Comparison of ENCODE assay signal across 1 cellular context in the genomic region with DNA sequence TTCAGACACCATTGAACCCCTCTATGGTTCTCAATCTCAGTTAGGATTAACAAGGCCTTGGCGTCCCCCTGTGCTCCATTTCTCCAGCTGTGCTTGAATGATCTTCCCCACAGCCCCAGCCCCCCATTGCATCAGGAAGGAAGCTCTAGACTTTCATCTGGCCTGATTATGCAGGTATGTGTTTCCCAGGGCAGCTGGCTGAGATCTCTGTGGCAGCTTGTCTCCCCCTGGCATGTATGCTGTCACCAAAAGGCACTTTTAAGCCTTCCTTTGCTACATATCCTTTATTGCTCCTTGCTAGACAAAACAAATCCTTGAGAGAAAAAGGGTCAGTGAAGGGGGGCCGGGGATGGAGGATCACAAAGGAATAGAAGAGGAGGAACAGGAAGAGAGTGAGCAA.
A peak's percentile ranks its signal among the peaks of the same experiment; 100 is the strongest.
TF ChIP-seq lines count a peak whose summit lies in the region.

No MANE protein-coding gene starts in this region.

TF ChIP-seq in GM23338, 12 proteins besides CTCF, POLR2A, EP300 and RAD21:
- TF ChIP-seq EZH2phosphoT487 (IDR thresholded peaks at IDR 0.05; ENCODE audit: unreplicated experiment) (no peak), STAT1 (IDR thresholded peaks at IDR 0.05; ENCODE audit: unreplicated experiment) (no peak), NANOG (IDR thresholded peaks at IDR 0.05; ENCODE audit: borderline replicate concordance) (peak; percentile 60; the same call in 1 of the 2 replicates), ZNF331 (CRISPR knock-in tag; IDR thresholded peaks at IDR 0.05; ENCODE audit: low read depth) (no peak), ZNF114 (CRISPR knock-in tag; IDR thresholded peaks at IDR 0.05) (0 out of 2 replicates have a peak, but pooled peaks have one; percentile 52), POLR2AphosphoS5 (IDR thresholded peaks at IDR 0.05; ENCODE audit: low read depth) (0 out of 2 replicates have a peak, but pooled peaks have one; percentile 20), JUNB (IDR thresholded peaks at IDR 0.05; ENCODE audit: unreplicated experiment) (no peak), EZH2 (IDR thresholded peaks at IDR 0.05; ENCODE audit: low read depth, unreplicated experiment) (no peak), CREB1 (CRISPR knock-in tag; IDR thresholded peaks at IDR 0.05; ENCODE audit: low read depth) (0 out of 2 replicates have a peak, but pooled peaks have one; percentile 32)
- TF ChIP-seq, protein P1, sequence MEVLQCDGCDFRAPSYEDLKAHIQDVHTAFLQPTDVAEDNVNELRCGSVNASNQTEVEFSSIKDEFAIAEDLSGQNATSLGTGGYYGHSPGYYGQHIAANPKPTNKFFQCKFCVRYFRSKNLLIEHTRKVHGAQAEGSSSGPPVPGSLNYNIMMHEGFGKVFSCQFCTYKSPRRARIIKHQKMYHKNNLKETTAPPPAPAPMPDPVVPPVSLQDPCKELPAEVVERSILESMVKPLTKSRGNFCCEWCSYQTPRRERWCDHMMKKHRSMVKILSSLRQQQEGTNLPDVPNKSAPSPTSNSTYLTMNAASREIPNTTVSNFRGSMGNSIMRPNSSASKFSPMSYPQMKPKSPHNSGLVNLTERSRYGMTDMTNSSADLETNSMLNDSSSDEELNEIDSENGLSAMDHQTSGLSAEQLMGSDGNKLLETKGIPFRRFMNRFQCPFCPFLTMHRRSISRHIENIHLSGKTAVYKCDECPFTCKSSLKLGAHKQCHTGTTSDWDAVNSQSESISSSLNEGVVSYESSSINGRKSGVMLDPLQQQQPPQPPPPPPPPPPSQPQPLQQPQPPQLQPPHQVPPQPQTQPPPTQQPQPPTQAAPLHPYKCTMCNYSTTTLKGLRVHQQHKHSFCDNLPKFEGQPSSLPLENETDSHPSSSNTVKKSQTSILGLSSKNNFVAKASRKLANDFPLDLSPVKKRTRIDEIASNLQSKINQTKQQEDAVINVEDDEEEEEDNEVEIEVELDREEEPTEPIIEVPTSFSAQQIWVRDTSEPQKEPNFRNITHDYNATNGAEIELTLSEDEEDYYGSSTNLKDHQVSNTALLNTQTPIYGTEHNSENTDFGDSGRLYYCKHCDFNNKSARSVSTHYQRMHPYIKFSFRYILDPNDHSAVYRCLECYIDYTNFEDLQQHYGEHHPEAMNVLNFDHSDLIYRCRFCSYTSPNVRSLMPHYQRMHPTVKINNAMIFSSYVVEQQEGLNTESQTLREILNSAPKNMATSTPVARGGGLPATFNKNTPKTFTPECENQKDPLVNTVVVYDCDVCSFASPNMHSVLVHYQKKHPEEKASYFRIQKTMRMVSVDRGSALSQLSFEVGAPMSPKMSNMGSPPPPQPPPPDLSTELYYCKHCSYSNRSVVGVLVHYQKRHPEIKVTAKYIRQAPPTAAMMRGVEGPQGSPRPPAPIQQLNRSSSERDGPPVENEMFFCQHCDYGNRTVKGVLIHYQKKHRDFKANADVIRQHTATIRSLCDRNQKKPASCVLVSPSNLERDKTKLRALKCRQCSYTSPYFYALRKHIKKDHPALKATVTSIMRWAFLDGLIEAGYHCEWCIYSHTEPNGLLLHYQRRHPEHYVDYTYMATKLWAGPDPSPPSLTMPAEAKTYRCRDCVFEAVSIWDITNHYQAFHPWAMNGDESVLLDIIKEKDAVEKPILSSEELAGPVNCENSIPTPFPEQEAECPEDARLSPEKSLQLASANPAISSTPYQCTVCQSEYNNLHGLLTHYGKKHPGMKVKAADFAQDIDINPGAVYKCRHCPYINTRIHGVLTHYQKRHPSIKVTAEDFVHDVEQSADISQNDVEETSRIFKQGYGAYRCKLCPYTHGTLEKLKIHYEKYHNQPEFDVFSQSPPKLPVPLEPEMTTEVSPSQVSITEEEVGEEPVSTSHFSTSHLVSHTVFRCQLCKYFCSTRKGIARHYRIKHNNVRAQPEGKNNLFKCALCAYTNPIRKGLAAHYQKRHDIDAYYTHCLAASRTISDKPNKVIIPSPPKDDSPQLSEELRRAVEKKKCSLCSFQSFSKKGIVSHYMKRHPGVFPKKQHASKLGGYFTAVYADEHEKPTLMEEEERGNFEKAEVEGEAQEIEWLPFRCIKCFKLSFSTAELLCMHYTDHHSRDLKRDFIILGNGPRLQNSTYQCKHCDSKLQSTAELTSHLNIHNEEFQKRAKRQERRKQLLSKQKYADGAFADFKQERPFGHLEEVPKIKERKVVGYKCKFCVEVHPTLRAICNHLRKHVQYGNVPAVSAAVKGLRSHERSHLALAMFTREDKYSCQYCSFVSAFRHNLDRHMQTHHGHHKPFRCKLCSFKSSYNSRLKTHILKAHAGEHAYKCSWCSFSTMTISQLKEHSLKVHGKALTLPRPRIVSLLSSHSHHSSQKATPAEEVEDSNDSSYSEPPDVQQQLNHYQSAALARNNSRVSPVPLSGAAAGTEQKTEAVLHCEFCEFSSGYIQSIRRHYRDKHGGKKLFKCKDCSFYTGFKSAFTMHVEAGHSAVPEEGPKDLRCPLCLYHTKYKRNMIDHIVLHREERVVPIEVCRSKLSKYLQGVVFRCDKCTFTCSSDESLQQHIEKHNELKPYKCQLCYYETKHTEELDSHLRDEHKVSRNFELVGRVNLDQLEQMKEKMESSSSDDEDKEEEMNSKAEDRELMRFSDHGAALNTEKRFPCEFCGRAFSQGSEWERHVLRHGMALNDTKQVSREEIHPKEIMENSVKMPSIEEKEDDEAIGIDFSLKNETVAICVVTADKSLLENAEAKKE (CRISPR knock-in tag; IDR thresholded peaks at IDR 0.05) = peak; percentile 76; the same call in 1 of the 2 replicates
- TF ChIP-seq, protein P2, sequence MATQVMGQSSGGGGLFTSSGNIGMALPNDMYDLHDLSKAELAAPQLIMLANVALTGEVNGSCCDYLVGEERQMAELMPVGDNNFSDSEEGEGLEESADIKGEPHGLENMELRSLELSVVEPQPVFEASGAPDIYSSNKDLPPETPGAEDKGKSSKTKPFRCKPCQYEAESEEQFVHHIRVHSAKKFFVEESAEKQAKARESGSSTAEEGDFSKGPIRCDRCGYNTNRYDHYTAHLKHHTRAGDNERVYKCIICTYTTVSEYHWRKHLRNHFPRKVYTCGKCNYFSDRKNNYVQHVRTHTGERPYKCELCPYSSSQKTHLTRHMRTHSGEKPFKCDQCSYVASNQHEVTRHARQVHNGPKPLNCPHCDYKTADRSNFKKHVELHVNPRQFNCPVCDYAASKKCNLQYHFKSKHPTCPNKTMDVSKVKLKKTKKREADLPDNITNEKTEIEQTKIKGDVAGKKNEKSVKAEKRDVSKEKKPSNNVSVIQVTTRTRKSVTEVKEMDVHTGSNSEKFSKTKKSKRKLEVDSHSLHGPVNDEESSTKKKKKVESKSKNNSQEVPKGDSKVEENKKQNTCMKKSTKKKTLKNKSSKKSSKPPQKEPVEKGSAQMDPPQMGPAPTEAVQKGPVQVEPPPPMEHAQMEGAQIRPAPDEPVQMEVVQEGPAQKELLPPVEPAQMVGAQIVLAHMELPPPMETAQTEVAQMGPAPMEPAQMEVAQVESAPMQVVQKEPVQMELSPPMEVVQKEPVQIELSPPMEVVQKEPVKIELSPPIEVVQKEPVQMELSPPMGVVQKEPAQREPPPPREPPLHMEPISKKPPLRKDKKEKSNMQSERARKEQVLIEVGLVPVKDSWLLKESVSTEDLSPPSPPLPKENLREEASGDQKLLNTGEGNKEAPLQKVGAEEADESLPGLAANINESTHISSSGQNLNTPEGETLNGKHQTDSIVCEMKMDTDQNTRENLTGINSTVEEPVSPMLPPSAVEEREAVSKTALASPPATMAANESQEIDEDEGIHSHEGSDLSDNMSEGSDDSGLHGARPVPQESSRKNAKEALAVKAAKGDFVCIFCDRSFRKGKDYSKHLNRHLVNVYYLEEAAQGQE (IDR thresholded peaks at IDR 0.05; ENCODE audit: unreplicated experiment) = no peak
- TF ChIP-seq, protein P3, sequence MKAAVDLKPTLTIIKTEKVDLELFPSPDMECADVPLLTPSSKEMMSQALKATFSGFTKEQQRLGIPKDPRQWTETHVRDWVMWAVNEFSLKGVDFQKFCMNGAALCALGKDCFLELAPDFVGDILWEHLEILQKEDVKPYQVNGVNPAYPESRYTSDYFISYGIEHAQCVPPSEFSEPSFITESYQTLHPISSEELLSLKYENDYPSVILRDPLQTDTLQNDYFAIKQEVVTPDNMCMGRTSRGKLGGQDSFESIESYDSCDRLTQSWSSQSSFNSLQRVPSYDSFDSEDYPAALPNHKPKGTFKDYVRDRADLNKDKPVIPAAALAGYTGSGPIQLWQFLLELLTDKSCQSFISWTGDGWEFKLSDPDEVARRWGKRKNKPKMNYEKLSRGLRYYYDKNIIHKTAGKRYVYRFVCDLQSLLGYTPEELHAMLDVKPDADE (IDR thresholded peaks at IDR 0.05) = peak; percentile 86
